In genomic region chr12:45076417-45077031, GRCh38 we compare ENCODE assay signal across 18 cellular contexts. TPM values are rescaled to one million over a fixed set of nuclear protein-coding genes. Genes with fewer than 3 reads are reported as not detected.
DNase-seq lines count a peak whose midpoint lies in the region; ATAC-seq, FAIRE-seq and TF ChIP-seq lines count a peak whose summit lies in the region.
"Had no signal": no experiment of that assay in that cellular context is flagged by ENCODE, and none has a peak within 500 bp of the region (broad histone marks: within the 10 kb centered on the region; RNA-seq: fewer than 3 reads in every experiment).

No MANE protein-coding gene starts in this region.

- H3K18ac ChIP-seq in H1 (ENCODE audit: extremely low read depth, low read length): 0 out of 2 replicates have a peak overlapping the region, but pooled peaks have one; percentile 26

- H2BK120ac ChIP-seq in H1 (replicated peaks; ENCODE audit: low read depth, low read length): peak overlapping the region; percentile 82

- no peak overlapping the region for H4K8ac ChIP-seq in H1 (ENCODE audit: extremely low read depth, insufficient read depth, low read length)

- H3K27me3 ChIP-seq in HepG2 (ENCODE audit: control insufficient read depth in 1 of 2, insufficient read depth in 2 of 2, low read length in 2 of 2) (peaks cover 0 to 2% of the 10 kb centered on the region in 2 experiments; a peak in 1 of 5 replicates), right lobe of liver (no peaks in the 10 kb centered on the region), H1 (replicated peaks in 1 of 4; ENCODE audit: control insufficient read depth in 3 of 4, extremely low read depth in 1 of 4, insufficient read depth in 3 of 4, low read length in 3 of 4) (no peaks in the 10 kb centered on the region), ascending aorta (no peaks in the 10 kb centered on the region)
- H3K27me3 ChIP-seq: SJSA1 had no signal

- H3K27ac ChIP-seq in HepG2 (ENCODE audit: extremely low read length, insufficient read depth, low read length): no peak overlapping the region
- no peak overlapping the region for H3K27ac ChIP-seq in right lobe of liver
- H3K27ac ChIP-seq in H1 (ENCODE audit: low read depth, low read length): no peak overlapping the region
- no peak overlapping the region for H3K27ac ChIP-seq in ascending aorta
- H3K27ac ChIP-seq: A549, SJSA1 had no signal

- H3K79me2 ChIP-seq in HepG2 (ENCODE audit: insufficient read depth, low read length) (no peaks in the 10 kb centered on the region), H1 (ENCODE audit: control insufficient read depth in 1 of 2, insufficient read depth in 2 of 2, low read length in 2 of 2) (no peaks in the 10 kb centered on the region)

- H2BK15ac ChIP-seq in H1 (ENCODE audit: low read length): no peak overlapping the region

- H3K4me3 ChIP-seq in HepG2 (replicated peaks in 1 of 3; ENCODE audit: insufficient read depth in 1 of 3, low read depth in 2 of 3, low read length in 3 of 3) (no peak overlapping the region), right lobe of liver (no peak overlapping the region), H1 (ENCODE audit: extremely low read depth in 1 of 4, insufficient read depth in 2 of 4, low read depth in 3 of 4, low read length in 4 of 4) (peak overlapping the region in 1 of 4 experiments; percentile 39; a peak in 2 of 8 replicates), ascending aorta (no peak overlapping the region)
- H3K4me3 ChIP-seq: A549, SJSA1 had no signal

- no peak for TF ChIP-seq CTCF in HepG2 (CRISPR knock-in tag; IDR thresholded peaks at IDR 0.05)
- no peak for TF ChIP-seq CTCF in right lobe of liver (IDR thresholded peaks at IDR 0.05)
- TF ChIP-seq CTCF in H1 (IDR thresholded peaks at IDR 0.05; ENCODE audit: control extremely low read depth in 1 of 3, insufficient read depth in 1 of 3, low read depth in 1 of 3, low read length in 3 of 3): no peak
- no peak for TF ChIP-seq CTCF in ascending aorta (IDR thresholded peaks at IDR 0.05)
- TF ChIP-seq CTCF in GM10248 (IDR thresholded peaks at IDR 0.05; ENCODE audit: control extremely low read depth, extremely low read depth, low read depth, missing control alignments): no peak

- H3K4me2 ChIP-seq in HepG2 (ENCODE audit: low read depth, low read length) (no peak overlapping the region), H1 (ENCODE audit: insufficient read depth in 1 of 2, low read depth in 2 of 2, low read length in 2 of 2) (peak overlapping the region; percentile 54 to 60; a peak in 3 of 4 replicates)
- H3K4me2 ChIP-seq: A549 had no signal

- intact Hi-C loops in HepG2 (cut with micrococcal nuclease; ENCODE audit: unreplicated experiment) (no loop called here), right lobe of liver (cut with DNase I) (no loop called here), ascending aorta (cut with DNase I) (no loop called here)

- DNase-seq in HepG2 (ENCODE audit: low spot score) (no peak), right lobe of liver (no peak), H1 (ENCODE audit: low read depth in 1 of 2, low spot score in 2 of 2) (peak in 1 of 2 experiments; percentile 25), iPS-NIHi7 (ENCODE audit: extremely low spot score) (peak; percentile 67), ascending aorta (ENCODE audit: low spot score in 2 of 2) (no peak), GM10248 (ENCODE audit: extremely low spot score) (no peak)
- DNase-seq: MM.1S, NCI-H1105, NCI-H1694, NCI-H2107, NCI-H345, NCI-H526, PC-3 had no signal

- no peaks in the 10 kb centered on the region for H3K36me3 ChIP-seq in HepG2 (replicated peaks in 1 of 2; ENCODE audit: control insufficient read depth in 1 of 2, insufficient read depth in 2 of 2, low read length in 2 of 2)
- no peaks in the 10 kb centered on the region for H3K36me3 ChIP-seq in right lobe of liver
- H3K36me3 ChIP-seq in H1 (ENCODE audit: control insufficient read depth in 2 of 4, insufficient read depth in 4 of 4, low read length in 3 of 4): no peaks in the 10 kb centered on the region
- no peaks in the 10 kb centered on the region for H3K36me3 ChIP-seq in ascending aorta
- H3K36me3 ChIP-seq: SJSA1 had no signal

- no peak overlapping the region for H2BK20ac ChIP-seq in H1 (ENCODE audit: low read length)

- H3K9me3 ChIP-seq in HepG2 (ENCODE audit: low read length): no peaks in the 10 kb centered on the region
- H3K9me3 ChIP-seq in right lobe of liver: no peaks in the 10 kb centered on the region
- H3K9me3 ChIP-seq in H1 (ENCODE audit: insufficient read depth in 2 of 2, low read depth in 1 of 2, low read length in 1 of 2): no peaks in the 10 kb centered on the region
- H3K9me3 ChIP-seq in ascending aorta: no peaks in the 10 kb centered on the region
- H3K9me3 ChIP-seq: A549, SJSA1 had no signal

- no peak overlapping the region for H3K56ac ChIP-seq in H1 (replicated peaks; ENCODE audit: insufficient read length, low read depth, low read length)

- H4K5ac ChIP-seq in H1 (ENCODE audit: insufficient read length, low read depth, low read length): no peak overlapping the region

- in situ Hi-C loops in HepG2 (cut with HindIII; ENCODE audit: extremely low pct_ligation_motif_present, low pct_unique_long_range_greater_than_20kb): no loop called here

- H3K4me1 ChIP-seq in HepG2 (ENCODE audit: insufficient read depth, low read length): no peaks in the 10 kb centered on the region
- H3K4me1 ChIP-seq in right lobe of liver: no peaks in the 10 kb centered on the region
- peaks cover 0 to 12% (median 10%) of the 10 kb centered on the region in 4 experiments; a peak in 6 of 7 replicates for H3K4me1 ChIP-seq in H1 (replicated peaks in 1 of 4; ENCODE audit: control insufficient read depth in 3 of 4, insufficient read depth in 4 of 4, low read length in 3 of 4)
- H3K4me1 ChIP-seq in ascending aorta: no peaks in the 10 kb centered on the region
- H3K4me1 ChIP-seq: A549, SJSA1 had no signal

- no peaks in the 10 kb centered on the region for H4K20me1 ChIP-seq in HepG2 (ENCODE audit: insufficient read depth, low read length)
- H4K20me1 ChIP-seq in H1 (replicated peaks in 1 of 2; ENCODE audit: control insufficient read depth in 1 of 2, insufficient read depth in 2 of 2, low read length in 2 of 2): no peaks in the 10 kb centered on the region

- no peak overlapping the region for H3K14ac ChIP-seq in H1 (ENCODE audit: insufficient read length)

- WGBS in HepG2 (ENCODE audit: low lambda C conversion rate): 6% methylated on average over 3 of the region's 3 CpGs
- WGBS in right lobe of liver (ENCODE audit: insufficient coverage, low coverage, low lambda C conversion rate, missing lambda C conversion rate): 33% methylated on average over 3 of the region's 3 CpGs
- WGBS in H1 (ENCODE audit: extremely low coverage in 1 of 2, insufficient coverage in 1 of 2, insufficient read length in 1 of 2, insufficient replicate concordance in 2 of 2, low coverage in 1 of 2, low lambda C conversion rate in 2 of 2, missing lambda C conversion rate in 1 of 2), 2 experiments: 25% methylated on average over 3 of the region's 3 CpGs; no CpG with 5 or more reads in 1 of the 2 experiments

- no peak overlapping the region for H3K4ac ChIP-seq in H1 (replicated peaks; ENCODE audit: insufficient read length, low read depth, low read length)

- TF ChIP-seq RAD21 in HepG2 (CRISPR knock-in tag; IDR thresholded peaks at IDR 0.05): no peak
- no peak for TF ChIP-seq RAD21 in H1 (IDR thresholded peaks at IDR 0.05 in 1 of 2, conservative IDR thresholded peaks at IDR 0.05 in 1 of 2; ENCODE audit: low read depth in 2 of 2, low read length in 2 of 2)

- CTCF ChIA-PET in HepG2 (lab: Yijun Ruan, JAX; ENCODE audit: low intra/inter-chr PET ratio, low total read pairs) (no interaction called here), H1 (lab: Charles Lee; ENCODE audit: partially characterized antibody) (interaction anchor here (0.9 to 1.4 kb wide), 2 partner anchors 34 to 44 kb away, joined by 4 to 6 read pairs; no protein-coding TSS in a partner anchor), GM10248 (lab: Yijun Ruan, JAX) (interaction anchor here (0.9 kb wide), 1 partner anchor 11 kb away, joined by 3 read pairs; no protein-coding TSS in a partner anchor)

- H3K23ac ChIP-seq in H1 (ENCODE audit: insufficient read length): no peak overlapping the region

- TF ChIP-seq POLR2A in HepG2 (IDR thresholded peaks at IDR 0.05; ENCODE audit: insufficient read depth in 1 of 2, low read depth in 2 of 2, low read length in 2 of 2) (no peak), right lobe of liver (IDR thresholded peaks at IDR 0.05) (no peak), H1 (IDR thresholded peaks at IDR 0.05; ENCODE audit: control extremely low read depth in 1 of 2, low read depth in 2 of 2, low read length in 2 of 2) (no peak)

- BruUV-seq in HepG2 (replicated peaks; lab: Mats Ljungman, UMichigan): no TSS peak

- FAIRE-seq in HepG2 (lab: Jason Lieb, UNC) (no peak), H1 (lab: Jason Lieb, UNC) (peak; percentile 80)
- FAIRE-seq: A549, H54 had no signal

- POLR2A ChIA-PET in HepG2 (lab: Yijun Ruan, JAX): no interaction called here
- POLR2A ChIA-PET in H1 (lab: Charles Lee; ENCODE audit: partially characterized antibody): interaction anchor here (1.2 to 2.0 kb wide), 4 partner anchors 18 to 303 kb away, joined by 3 to 5 read pairs (median 4); no protein-coding TSS in a partner anchor
- POLR2A ChIA-PET in GM10248 (lab: Yijun Ruan, JAX): no interaction called here

- peaks cover 2% of the 10 kb centered on the region for H3K23me2 ChIP-seq in H1 (ENCODE audit: low read depth, low read length)

- peak overlapping the region; percentile 60; the same call in 1 of the 2 replicates for H2BK5ac ChIP-seq in H1 (ENCODE audit: low read depth, low read length)

- H2BK12ac ChIP-seq in H1 (ENCODE audit: low read depth, low read length): no peak overlapping the region; the same call in 1 of the 2 replicates

- TF ChIP-seq EP300 in HepG2 (IDR thresholded peaks at IDR 0.05; ENCODE audit: low read depth in 2 of 2, low read length in 2 of 2) (no peak), HepG2 (CRISPR knock-in tag; IDR thresholded peaks at IDR 0.05; ENCODE audit: borderline replicate concordance) (no peak), H1 (IDR thresholded peaks at IDR 0.05; ENCODE audit: borderline replicate concordance in 1 of 2, low read depth in 2 of 2, low read length in 2 of 2) (no peak)

- ATAC-seq in HepG2 (no peak), right lobe of liver (no peak), HG03457 (IDR thresholded peaks at IDR 0.05; ENCODE audit: unreplicated experiment) (no peak)
- ATAC-seq: A549, PC-3 had no signal

- H4K91ac ChIP-seq in H1 (replicated peaks; ENCODE audit: insufficient read length, low read length): no peak overlapping the region

- H2AFZ ChIP-seq in HepG2 (ENCODE audit: low read length) (no peak overlapping the region), H1 (ENCODE audit: low read length) (no peak overlapping the region)

- H3K9ac ChIP-seq in HepG2 (ENCODE audit: insufficient read depth, low read depth, low read length) (no peak overlapping the region), H1 (replicated peaks in 1 of 4; ENCODE audit: extremely low read depth in 1 of 4, low read depth in 3 of 4, low read length in 3 of 4) (no peak overlapping the region; a peak in 1 of 7 replicates)

- H3K79me1 ChIP-seq in H1 (ENCODE audit: low read depth, low read length): no peaks in the 10 kb centered on the region

- no peak overlapping the region for H2AK5ac ChIP-seq in H1 (ENCODE audit: low read depth, low read length)

RNA-seq across cellular contexts. Expression of gene DBX2, which starts 25.6 kb away (rescaled TPM):
- total RNA-seq in HepG2 (2016; rRNA removed; fragmentation: Illumina TruSeq; extraction: Trizol): not detected in 2 replicates
- total RNA-seq in HepG2 (2016; cell fraction: cytosol; rRNA removed; fragmentation: Illumina TruSeq; extraction: Trizol; ENCODE audit: low read depth): not detected in 2 replicates
- not detected in 2 replicates for total RNA-seq in HepG2 (2016; cell fraction: insoluble cytoplasmic fraction; rRNA removed; fragmentation: Illumina TruSeq; extraction: Trizol)
- total RNA-seq in HepG2 (2016; cell fraction: membrane; rRNA removed; fragmentation: Illumina TruSeq; extraction: Trizol): not detected in 2 replicates
- not detected in 2 replicates for total RNA-seq in HepG2 (2016; cell fraction: nucleus; rRNA removed; fragmentation: Illumina TruSeq; extraction: Trizol)
- not detected in 2 replicates for polyA plus RNA-seq in HepG2 (2011; rRNA removed)
- not detected in 2 replicates for polyA plus RNA-seq in HepG2 (2011; cell fraction: cytosol; rRNA removed)
- not detected in 2 replicates for polyA plus RNA-seq in HepG2 (2011; cell fraction: nucleus; rRNA removed)
- not detected in 2 replicates for polyA plus RNA-seq in HepG2 (2012)
- polyA plus RNA-seq in HepG2 (2016; cell fraction: cytosol; fragmentation: Illumina TruSeq; extraction: Trizol; ENCODE audit: low read depth): not detected in 2 replicates
- not detected in 2 replicates for polyA plus RNA-seq in HepG2 (2016; cell fraction: insoluble cytoplasmic fraction; fragmentation: Illumina TruSeq; extraction: Trizol; ENCODE audit: low read depth)
- polyA plus RNA-seq in HepG2 (2016; cell fraction: membrane; fragmentation: Illumina TruSeq; extraction: Trizol; ENCODE audit: low read depth): not detected in 2 replicates
- polyA plus RNA-seq in HepG2 (2016; cell fraction: nucleus; fragmentation: Illumina TruSeq; extraction: Trizol; ENCODE audit: insufficient read depth, low read depth): not detected in 2 replicates
- not detected in 2 replicates for polyA minus RNA-seq in HepG2 (2011; rRNA and poly(A)+ RNA removed; ENCODE audit: low replicate concordance)
- polyA minus RNA-seq in HepG2 (2011; cell fraction: cytosol; rRNA and poly(A)+ RNA removed): not detected in 2 replicates
- polyA minus RNA-seq in HepG2 (2011; cell fraction: nucleus; rRNA and poly(A)+ RNA removed): not detected in 2 replicates
- not detected for total RNA-seq in right lobe of liver
- not detected in 2 replicates for total RNA-seq in H1 (2021; fragmentation: NEBNext Ultra II Directional; extraction: Animal tissue kit (Norgen Biotek cat#: 25700))
- polyA plus RNA-seq in H1 (2011; rRNA removed): 0.05 and 0.06 TPM in 2 replicates
- polyA plus RNA-seq in H1 (2011; cell fraction: cytosol; rRNA removed): 0.06 TPM
- 0.04 TPM for polyA plus RNA-seq in H1 (2011; cell fraction: nucleus; rRNA removed)
- polyA plus RNA-seq in H1 (2012, experiment 1 of 2): 0.05 to 0.15 TPM (median 0.10 TPM) in 4 replicates
- not detected for polyA plus RNA-seq in H1 (2012, experiment 2 of 2)
- polyA plus RNA-seq in H1 (2013, experiment 1 of 2): 0.14 TPM
- polyA plus RNA-seq in H1 (2013, experiment 2 of 2): 0.13 TPM
- 0.07 TPM in 1 of 2 replicates, not detected in the other for polyA minus RNA-seq in H1 (2011; rRNA and poly(A)+ RNA removed)
- polyA minus RNA-seq in H1 (2011; cell fraction: cytosol; rRNA and poly(A)+ RNA removed): not detected
- 0.20 TPM for polyA minus RNA-seq in H1 (2011; cell fraction: nucleus; rRNA and poly(A)+ RNA removed)
- not detected for total RNA-seq in ascending aorta
- total RNA-seq: Daoy, PC-3, SJSA1 had no signal
- polyA plus RNA-seq: A549 had no signal

Comparison
In these comparisons a context has a peak if more than half of its experiments do, and no peak if none do; other contexts are left out.
1. Of the 41 proteins assayed by ChIP-seq in both HepG2 and H1: peak only in HepG2: none; only in H1: ASH2L, CEBPB, MAFK, TBP and YY1; in both: none; in neither: 36.